Comparison of ENCODE assay signal across 16 cellular contexts in genomic region chr11:92141159-92141558, GRCh38.
DNase-seq lines count a peak whose midpoint lies in the region; TF ChIP-seq lines count a peak whose summit lies in the region.
"Had no signal": no experiment of that assay in that cellular context is flagged by ENCODE, and none has a peak within 500 bp of the region (broad histone marks: within the 10 kb centered on the region; RNA-seq: fewer than 3 reads in every experiment).

No MANE protein-coding gene starts in this region.

- no peaks in the 10 kb centered on the region for H3K9me2 ChIP-seq in SK-N-SH

- H3K79me2 ChIP-seq in SK-N-SH (ENCODE audit: insufficient read depth): no peaks in the 10 kb centered on the region

- POLR2A ChIA-PET in SK-N-SH (lab: Yijun Ruan, JAX): interaction anchor here (0.6 kb wide), 1 partner anchor 1348 kb away, joined by 3 read pairs; no protein-coding TSS in a partner anchor

- H3K27me3 ChIP-seq in SK-N-SH (ENCODE audit: insufficient read depth) (no peaks in the 10 kb centered on the region), liver (ENCODE audit: control insufficient read depth in 4 of 4, insufficient read depth in 4 of 4, low read length in 3 of 4) (peaks cover 0 to 15% (median 4%) of the 10 kb centered on the region in 4 donors), spleen (replicated peaks in 1 of 7) (no peaks in the 10 kb centered on the region)

- H3K27ac ChIP-seq in SK-N-SH (ENCODE audit: low read depth in 2 of 2, low read length in 1 of 2) (no peak overlapping the region), liver (ENCODE audit: low read depth in 1 of 2, low read length in 2 of 2) (no peak overlapping the region), spleen (no peak overlapping the region)

- TF ChIP-seq POLR2A in spleen (IDR thresholded peaks at IDR 0.05): no peak

- TF ChIP-seq CTCF in SK-N-SH (IDR thresholded peaks at IDR 0.05): no peak
- TF ChIP-seq CTCF in liver (IDR thresholded peaks at IDR 0.05; ENCODE audit: low read depth, low read length, missing input control): no peak
- TF ChIP-seq CTCF in spleen (IDR thresholded peaks at IDR 0.05 in 8 of 11, conservative IDR thresholded peaks at IDR 0.05 in 3 of 11): no peak

- no peaks in the 10 kb centered on the region for H4K20me1 ChIP-seq in SK-N-SH (ENCODE audit: insufficient read depth)

- H3K4me3 ChIP-seq in SK-N-SH (ENCODE audit: low read depth in 2 of 2, low read length in 1 of 2) (no peak overlapping the region), liver (ENCODE audit: low read depth in 1 of 3, low read length in 3 of 3) (no peak overlapping the region), spleen (no peak overlapping the region)

- H3K9ac ChIP-seq in SK-N-SH (no peak overlapping the region), liver (ENCODE audit: low read depth in 1 of 2, low read length in 2 of 2) (no peak overlapping the region)

- no peaks in the 10 kb centered on the region for H3F3A ChIP-seq in SK-N-SH (replicated peaks; ENCODE audit: insufficient read depth)

- TF ChIP-seq EP300 in SK-N-SH (IDR thresholded peaks at IDR 0.05; ENCODE audit: borderline replicate concordance in 1 of 2, low read depth in 1 of 2, low read length in 1 of 2): peak in 1 of 2 experiments; percentile 95; a peak in 2 of 4 replicates

- H3K36me3 ChIP-seq in SK-N-SH (replicated peaks in 1 of 2; ENCODE audit: control insufficient read depth in 1 of 2, insufficient read depth in 2 of 2, low read length in 1 of 2): no peaks in the 10 kb centered on the region
- H3K36me3 ChIP-seq in liver (ENCODE audit: control insufficient read depth in 4 of 4, insufficient read depth in 3 of 4, low read depth in 1 of 4, low read length in 3 of 4): no peaks in the 10 kb centered on the region
- H3K36me3 ChIP-seq in spleen: no peaks in the 10 kb centered on the region

- TF ChIP-seq RAD21 in SK-N-SH (IDR thresholded peaks at IDR 0.05; ENCODE audit: low read length): peak; percentile 29
- TF ChIP-seq RAD21 in liver (IDR thresholded peaks at IDR 0.05): peak; percentile 50 to 51

- no peak overlapping the region for H3K4me2 ChIP-seq in SK-N-SH

- CTCF ChIA-PET in SK-N-SH (lab: Yijun Ruan, JAX): interaction anchor here (1.2 kb wide), 1 partner anchor 13 kb away, joined by 4 read pairs; no protein-coding TSS in a partner anchor

- H3K9me3 ChIP-seq in SK-N-SH (no peaks in the 10 kb centered on the region), liver (ENCODE audit: control insufficient read depth in 4 of 4, low read length in 3 of 4) (no peaks in the 10 kb centered on the region), spleen (no peaks in the 10 kb centered on the region)

- 14% methylated on average over 3 of the region's 3 CpGs for WGBS in SK-N-SH (ENCODE audit: low lambda C conversion rate)
- WGBS in liver: 24% methylated on average over 3 of the region's 3 CpGs
- WGBS in spleen, 5 donors: 84 to 93% (median 87%) methylated on average over 3 of the region's 3 CpGs

- no peak overlapping the region for H2AFZ ChIP-seq in SK-N-SH (ENCODE audit: low read depth)

- H3K4me1 ChIP-seq in SK-N-SH (ENCODE audit: control insufficient read depth in 1 of 2, insufficient read depth in 2 of 2, low read depth in 1 of 2, low read length in 1 of 2) (peaks cover 0 to 6% of the 10 kb centered on the region in 2 experiments; a peak in 2 of 4 replicates), liver (ENCODE audit: control insufficient read depth in 4 of 4, insufficient read depth in 4 of 4, low read length in 3 of 4) (peaks cover 0 to 19% (median 18%) of the 10 kb centered on the region in 4 donors), spleen (no peaks in the 10 kb centered on the region)

- intact Hi-C loops in cardiac septum (cut with DNase I): no loop called here
- intact Hi-C loops in spleen (cut with DNase I; ENCODE audit: low total_unique reads): no loop called here

- peak; percentile 29 for DNase-seq in NCI-H510A treated with DMSO at 0.1 percent for 48 hours (lab: John Stamatoyannopoulos, UW)
- DNase-seq in NCI-H510A (lab: John Stamatoyannopoulos, UW): no peak
- DNase-seq in SK-N-SH: peak; percentile 70
- DNase-seq in cardiac septum (ENCODE audit: low spot score): no peak
- DNase-seq in GDM1 (lab: John Stamatoyannopoulos, UW): no peak
- no peak for DNase-seq in spleen
- DNase-seq: 8988T; C1 segment of cervical spinal cord; Calu3; CD4-positive, alpha-beta T cell; DMS 273 treated with DMSO at 0.1 percent for 48 hours; DMS79 treated with DMSO at 0.1 percent for 48 hours; EL; GOT3; H9 had no signal

TF ChIP-seq in SK-N-SH, 30 proteins besides CTCF, POLR2A, EP300 and RAD21 (continues in another document):
- TF ChIP-seq RFX5 (IDR thresholded peaks at IDR 0.05; ENCODE audit: low read length) (no peak), MEF2A (IDR thresholded peaks at IDR 0.05; ENCODE audit: borderline replicate concordance, low read depth) (no peak), RCOR1 (IDR thresholded peaks at IDR 0.05; ENCODE audit: low read length) (peak; percentile 96), SIN3A (IDR thresholded peaks at IDR 0.05; ENCODE audit: borderline replicate concordance, low read depth, low read length) (no peak), FOSL2 (IDR thresholded peaks at IDR 0.05; ENCODE audit: borderline replicate concordance, low read depth) (no peak), YY1 (IDR thresholded peaks at IDR 0.05; ENCODE audit: low read depth) (no peak), RXRA (IDR thresholded peaks at IDR 0.05; ENCODE audit: borderline replicate concordance, low read depth) (no peak), NFIC (IDR thresholded peaks at IDR 0.05; ENCODE audit: borderline replicate concordance) (no peak), FOXJ3 (CRISPR knock-in tag; IDR thresholded peaks at IDR 0.05) (peak; percentile 72; the same call in 1 of the 2 replicates), GABPA (IDR thresholded peaks at IDR 0.05; ENCODE audit: low read depth) (no peak), JUND (IDR thresholded peaks at IDR 0.05) (no peak), MAX (IDR thresholded peaks at IDR 0.05; ENCODE audit: low read depth) (no peak), FOXM1 (IDR thresholded peaks at IDR 0.05; ENCODE audit: low read depth) (no peak), TCF12 (IDR thresholded peaks at IDR 0.05) (peak; percentile 36; the same call in 1 of the 2 replicates), ELF1 (IDR thresholded peaks at IDR 0.05) (no peak)

TF ChIP-seq in liver, 16 proteins besides CTCF, POLR2A, EP300 and RAD21 (continues in another document):
- no peak for TF ChIP-seq TAF1 (conservative IDR thresholded peaks at IDR 0.05)
- TF ChIP-seq GABPA (IDR thresholded peaks at IDR 0.05 in 1 of 2, conservative IDR thresholded peaks at IDR 0.05 in 1 of 2): peak in 1 of 2 donors; percentile 19
- peak; percentile 42 for TF ChIP-seq REST (IDR thresholded peaks at IDR 0.05)
- peak; percentile 81 to 87 for TF ChIP-seq RXRA (IDR thresholded peaks at IDR 0.05)
- peak; percentile 99 for TF ChIP-seq FOXA2 (IDR thresholded peaks at IDR 0.05)
- peak; percentile 80 for TF ChIP-seq YY1 (IDR thresholded peaks at IDR 0.05)
- TF ChIP-seq NR2F2 (IDR thresholded peaks at IDR 0.05): no peak
- peak; percentile 92 to 93 for TF ChIP-seq HNF4A (conservative IDR thresholded peaks at IDR 0.05)
- TF ChIP-seq ATF3 (IDR thresholded peaks at IDR 0.05): peak; percentile 59
- peak; percentile 73 for TF ChIP-seq SP1 (IDR thresholded peaks at IDR 0.05)
- peak; percentile 85 for TF ChIP-seq ZBTB33 (IDR thresholded peaks at IDR 0.05)
- TF ChIP-seq HNF4G (IDR thresholded peaks at IDR 0.05): peak; percentile 89
- no peak for TF ChIP-seq EGR1 (IDR thresholded peaks at IDR 0.05; ENCODE audit: low read depth in 2 of 2)
- peak; percentile 98 for TF ChIP-seq FOXA1 (IDR thresholded peaks at IDR 0.05)
- TF ChIP-seq JUND (IDR thresholded peaks at IDR 0.05): peak; percentile 86 to 94

Comparison
In these comparisons a context has a peak if more than half of its experiments do, and no peak if none do; other contexts are left out.
1. DNase-seq: peak in NCI-H510A treated with DMSO at 0.1 percent for 48 hours (single experiment) and SK-N-SH (single experiment); none in NCI-H510A (single experiment), cardiac septum (single experiment), GDM1 (single experiment) and spleen (single experiment).